12 cellular contexts compared by ENCODE assay signal in genomic region chr1:24793762-24794161, GRCh38. TPM values are rescaled to one million over a fixed set of nuclear protein-coding genes. Genes with fewer than 3 reads are reported as not detected.
DNase-seq lines count a peak whose midpoint lies in the region; ATAC-seq and TF ChIP-seq lines count a peak whose summit lies in the region.
"Had no signal": no experiment of that assay in that cellular context is flagged by ENCODE, and none has a peak within 500 bp of the region (broad histone marks: within the 10 kb centered on the region; RNA-seq: fewer than 3 reads in every experiment).

No MANE protein-coding gene starts in this region.

- no peaks in the 10 kb centered on the region for H3K27me3 ChIP-seq in psoas muscle (ENCODE audit: insufficient read depth in 3 of 3, low read length in 2 of 3)

- H3K9ac ChIP-seq in SK-N-MC (ENCODE audit: insufficient read length): no peak overlapping the region

- H3K4me1 ChIP-seq in psoas muscle: peaks cover 11% of the 10 kb centered on the region

- H3K27ac ChIP-seq in SK-N-MC: peak overlapping the region; percentile 66
- H3K27ac ChIP-seq in psoas muscle: peak overlapping the region; percentile 23
- H3K27ac ChIP-seq in substantia nigra (ENCODE audit: low read depth, low read length, poor library complexity, severe bottlenecking): no peak overlapping the region

- WGBS in psoas muscle, 3 donors: 4 to 7% (median 4%) methylated on average over 2 of the region's 2 CpGs

- no peak for TF ChIP-seq CTCF in psoas muscle (IDR thresholded peaks at IDR 0.05)

- DNase-seq in AG08396 (ENCODE audit: low spot score) (peak; percentile 68), SK-N-MC (ENCODE audit: low read depth, low spot score) (no peak), fibroblast of the conjunctiva (ENCODE audit: low read depth) (peak; percentile 36), psoas muscle (no peak), amygdala (lab: John Stamatoyannopoulos, UW) (no peak), SK-N-DZ (ENCODE audit: low spot score) (no peak), SKM-1 (lab: John Stamatoyannopoulos, UW; ENCODE audit: unreplicated experiment) (no peak), substantia nigra (lab: John Stamatoyannopoulos, UW) (no peak)
- DNase-seq: activated CD8-positive, alpha-beta T cell treated with anti-CD3 and anti-CD28 coated beads, Interleukin-2, amount 10 ng/mL, durations not matched to agents 7 days and 5 days; CD8-positive, alpha-beta memory T cell; NCI-H146; SIG-M5 had no signal

- H3K4me3 ChIP-seq in SK-N-MC (peak overlapping the region; percentile 15; the same call in 1 of the 2 replicates), psoas muscle (no peak overlapping the region)

- ATAC-seq in psoas muscle: peak in 2 of 4 donors; percentile 58 to 71
- ATAC-seq: activated CD8-positive, alpha-beta T cell treated with anti-CD3 and anti-CD28 coated beads, Interleukin-2, amount 10 ng/mL, durations not matched to agents 7 days and 5 days had no signal

- intact Hi-C loops in psoas muscle (cut with DNase I): no loop called here

- H3K9me3 ChIP-seq in SK-N-MC (ENCODE audit: low read depth, low read length) (no peaks in the 10 kb centered on the region), psoas muscle (no peaks in the 10 kb centered on the region)

- H3K36me3 ChIP-seq in SK-N-MC (ENCODE audit: insufficient read depth, low read length) (peaks cover 18% of the 10 kb centered on the region), psoas muscle (ENCODE audit: insufficient read depth in 1 of 2, low read depth in 1 of 2) (peaks cover 0 to 7% of the 10 kb centered on the region in 2 donors)

RNA-seq across cellular contexts. Expression of gene CLIC4, which starts 48.5 kb away (rescaled TPM):
- 10 to 100 TPM; 23.9 to 62.4 (median 45.4) TPM for total RNA-seq in psoas muscle
- 10 to 100 TPM; 22.1 to 67.3 (median 44.8) TPM for polyA plus RNA-seq in psoas muscle
- 81.1 and 81.9 TPM in 2 replicates for polyA plus RNA-seq in SK-N-DZ (2014; cell fraction: cytosol; rRNA removed)
- polyA plus RNA-seq in SK-N-DZ (2014; cell fraction: nucleus; rRNA removed): 29.8 and 49.4 TPM in 2 replicates

Comparison
In these comparisons a context has a peak if more than half of its experiments do, and no peak if none do; other contexts are left out.
1. DNase-seq: peak in AG08396 (single experiment) and fibroblast of the conjunctiva (single experiment); none in SK-N-MC (single experiment), psoas muscle (0 of 2), amygdala (0 of 56), SK-N-DZ (single experiment), SKM-1 (single experiment) and substantia nigra (0 of 49).